14 cellular contexts compared by ENCODE assay signal in genomic region chr3:9056581-9056980, GRCh38.
A peak's percentile ranks its signal among the peaks of the same experiment; 100 is the strongest.
DNase-seq lines count a peak whose midpoint lies in the region; TF ChIP-seq lines count a peak whose summit lies in the region.
"Had no signal": no experiment of that assay in that cellular context is flagged by ENCODE, and none has a peak within 500 bp of the region (broad histone marks: within the 10 kb centered on the region; RNA-seq: fewer than 3 reads in every experiment).

No MANE protein-coding gene starts in this region.

- H3K27ac Mint-ChIP-seq in H9 = peak overlapping the region in 2 of 3 experiments; percentile 25 to 48; a peak in 1 of 7 replicates
- H3K27ac Mint-ChIP-seq in neural progenitor cell = no peak overlapping the region
- H3K27ac Mint-ChIP-seq: CD4-positive, CD25-positive, alpha-beta regulatory T cell had no signal

- H3K4me3 ChIP-seq in iPS-15b (ENCODE audit: low read depth, low read length) (no peak overlapping the region), neural progenitor cell (no peak overlapping the region)
- H3K4me3 ChIP-seq: GM12878 had no signal

- H3K36me3 ChIP-seq in iPS-15b (ENCODE audit: control insufficient read depth, insufficient read depth, low read length) (no peaks in the 10 kb centered on the region), neural progenitor cell (no peaks in the 10 kb centered on the region)
- H3K36me3 ChIP-seq: BE2C had no signal

- H2BK15ac ChIP-seq in H9 (ENCODE audit: low read depth, low read length) = no peak overlapping the region

- no peak overlapping the region for H3K27ac ChIP-seq in H9 (ENCODE audit: insufficient read length, low read depth, low read length)
- H3K27ac ChIP-seq in neural progenitor cell = no peak overlapping the region

- H3K27me3 ChIP-seq in H9 (ENCODE audit: insufficient read depth, low read length) = no peaks in the 10 kb centered on the region
- H3K27me3 ChIP-seq in iPS-15b (ENCODE audit: control insufficient read depth, insufficient read depth, low read length) = no peaks in the 10 kb centered on the region
- H3K27me3 ChIP-seq in neural progenitor cell = no peaks in the 10 kb centered on the region
- H3K27me3 ChIP-seq: BE2C had no signal

- H2BK12ac ChIP-seq in H9 (ENCODE audit: insufficient read length, low read depth, low read length) = no peak overlapping the region

- H3K27me3 Mint-ChIP-seq in H9 (ENCODE audit: low read depth) (no peaks in the 10 kb centered on the region; the same call in 1 of the 2 replicates), neural progenitor cell (ENCODE audit: insufficient read depth, low read depth) (peaks cover 3% of the 10 kb centered on the region)
- H3K27me3 Mint-ChIP-seq: CD4-positive, CD25-positive, alpha-beta regulatory T cell had no signal

- no peak overlapping the region for H2BK5ac ChIP-seq in H9 (ENCODE audit: insufficient read length, low read length)

- H3F3A ChIP-seq in neural progenitor cell (ENCODE audit: low read depth) = peaks cover 7% of the 10 kb centered on the region

- no peak overlapping the region for H3K23ac ChIP-seq in H9 (ENCODE audit: insufficient read length, low read depth, low read length)

- WGBS in H9 (ENCODE audit: extremely low coverage, insufficient read length, low lambda C conversion rate) = no CpG with 5 or more reads among the region's 5 CpGs

- no peak overlapping the region for H2AK5ac ChIP-seq in H9 (ENCODE audit: insufficient read length, low read length)

- H4K5ac ChIP-seq in H9 (ENCODE audit: insufficient read length, low read depth, low read length) = no peak overlapping the region

- no peak overlapping the region for H3K14ac ChIP-seq in H9 (ENCODE audit: insufficient read depth, low read length)

- DNase-seq in H9 (no peak), neural progenitor cell (ENCODE audit: low spot score) (peak; percentile 74), superior temporal gyrus (ENCODE audit: extremely low spot score) (peak; percentile 47), Kasumi-1 (lab: John Stamatoyannopoulos, UW) (no peak), NCI-H526 treated with DMSO at 0.1 percent for 48 hours (lab: John Stamatoyannopoulos, UW) (no peak)
- DNase-seq in activated CD8-positive, alpha-beta memory T cell treated with anti-CD3 and anti-CD28 coated beads, Interleukin-2, amount 50 U/mL, for 4 hours = no peak
- DNase-seq: BE2C; Caco-2; CD4-positive, CD25-positive, alpha-beta regulatory T cell; DMS79 treated with DMSO at 0.1 percent for 48 hours; GF-D8; HCEC 1CT had no signal

- peaks cover 2 to 22% of the 10 kb centered on the region in 2 experiments; a peak in 2 of 4 replicates for H3K4me1 Mint-ChIP-seq in H9
- no peaks in the 10 kb centered on the region for H3K4me1 Mint-ChIP-seq in neural progenitor cell
- H3K4me1 Mint-ChIP-seq: CD4-positive, CD25-positive, alpha-beta regulatory T cell had no signal

- no peak for TF ChIP-seq CTCF in H9 (conservative IDR thresholded peaks at IDR 0.05)
- TF ChIP-seq CTCF in neural progenitor cell (IDR thresholded peaks at IDR 0.05) = no peak

- H3K9me3 ChIP-seq in H9 (ENCODE audit: control insufficient read depth, low read depth, low read length) = no peaks in the 10 kb centered on the region
- no peaks in the 10 kb centered on the region for H3K9me3 ChIP-seq in iPS-15b (ENCODE audit: control insufficient read depth, insufficient read depth, low read length)
- H3K9me3 ChIP-seq in neural progenitor cell (ENCODE audit: low read depth) = no peaks in the 10 kb centered on the region
- H3K9me3 ChIP-seq: BE2C, Caco-2 had no signal

- peaks cover 0 to 8% of the 10 kb centered on the region in 2 experiments; a peak in 2 of 5 replicates for H3K9me3 Mint-ChIP-seq in H9
- H3K9me3 Mint-ChIP-seq in neural progenitor cell = no peaks in the 10 kb centered on the region
- H3K9me3 Mint-ChIP-seq: CD4-positive, CD25-positive, alpha-beta regulatory T cell had no signal

- H3K23me2 ChIP-seq in H9 (ENCODE audit: insufficient read length, low read depth, low read length, poor library complexity, severe bottlenecking) = no peaks in the 10 kb centered on the region

- no peak overlapping the region for H2BK20ac ChIP-seq in H9 (ENCODE audit: low read depth, low read length, poor library complexity, severe bottlenecking)

- H2AFZ ChIP-seq in H9 (ENCODE audit: low read length) (no peak overlapping the region), neural progenitor cell (replicated peaks) (no peak overlapping the region)

- no peak overlapping the region for H3T11ph ChIP-seq in H9 (ENCODE audit: low read length)

- no peak overlapping the region for H4K8ac ChIP-seq in H9 (replicated peaks; ENCODE audit: insufficient read length, low read depth, low read length)

- no peaks in the 10 kb centered on the region for H3K79me2 ChIP-seq in H9 (ENCODE audit: insufficient read depth, low read length)
- H3K79me2 ChIP-seq in neural progenitor cell (ENCODE audit: low read depth) = no peaks in the 10 kb centered on the region

- no peaks in the 10 kb centered on the region for H3K4me1 ChIP-seq in H9 (ENCODE audit: insufficient read depth, low read length)
- no peaks in the 10 kb centered on the region for H3K4me1 ChIP-seq in iPS-15b (ENCODE audit: control insufficient read depth, insufficient read depth, low read length)
- H3K4me1 ChIP-seq in neural progenitor cell = peaks cover 16% of the 10 kb centered on the region

- H3K4me2 ChIP-seq in H9 (ENCODE audit: insufficient read depth, insufficient read length, low read length) = no peak overlapping the region
- H3K4me2 ChIP-seq in neural progenitor cell = peak overlapping the region; percentile 66

- no peak overlapping the region for H2BK120ac ChIP-seq in H9 (ENCODE audit: low read depth, low read length, poor library complexity, severe bottlenecking)

- no peak overlapping the region for H3K18ac ChIP-seq in H9 (ENCODE audit: insufficient read length, low read depth, low read length)

- H4K91ac ChIP-seq in H9 (ENCODE audit: insufficient read length, low read depth, low read length) = no peak overlapping the region

- H3K36me3 Mint-ChIP-seq in H9 (ENCODE audit: insufficient read depth in 1 of 3, low read depth in 3 of 3) = peaks cover 8 to 30% (median 20%) of the 10 kb centered on the region in 3 experiments; a peak in 6 of 7 replicates
- H3K36me3 Mint-ChIP-seq in neural progenitor cell = peaks cover 68% of the 10 kb centered on the region

- no peak overlapping the region for H3K56ac ChIP-seq in H9 (ENCODE audit: insufficient read length, low read depth, low read length)

- H3K9ac ChIP-seq in H9 (ENCODE audit: extremely low read depth, insufficient read length, low read length) (no peak overlapping the region), iPS-15b (ENCODE audit: low read depth, low read length) (peak overlapping the region; percentile 8), neural progenitor cell (no peak overlapping the region)

- no peak overlapping the region for H3K4ac ChIP-seq in H9 (ENCODE audit: low read depth, low read length)

- H3K4me3 Mint-ChIP-seq in H9 = no peak overlapping the region
- H3K4me3 Mint-ChIP-seq in neural progenitor cell = no peak overlapping the region
- H3K4me3 Mint-ChIP-seq: CD4-positive, CD25-positive, alpha-beta regulatory T cell had no signal

- H3K79me1 ChIP-seq in H9 (ENCODE audit: insufficient read depth, low read depth, low read length, poor library complexity, severe bottlenecking) = no peaks in the 10 kb centered on the region

- no peaks in the 10 kb centered on the region for H4K20me1 ChIP-seq in H9 (ENCODE audit: control insufficient read depth, insufficient read depth, insufficient read length)
- H4K20me1 ChIP-seq in neural progenitor cell (ENCODE audit: low read depth) = peaks cover 14% of the 10 kb centered on the region

Comparison
In these comparisons a context has a peak if more than half of its experiments do, and no peak if none do; other contexts are left out.
1. DNase-seq: peak in neural progenitor cell (single experiment) and superior temporal gyrus (single experiment); none in H9 (single experiment), Kasumi-1 (0 of 2), activated CD8-positive, alpha-beta memory T cell treated with anti-CD3 and anti-CD28 coated beads, Interleukin-2, amount 50 U/mL, for 4 hours (single experiment) and NCI-H526 treated with DMSO at 0.1 percent for 48 hours (single experiment).